Comparison of ENCODE assay signal across 1 cellular context in the genomic region with DNA sequence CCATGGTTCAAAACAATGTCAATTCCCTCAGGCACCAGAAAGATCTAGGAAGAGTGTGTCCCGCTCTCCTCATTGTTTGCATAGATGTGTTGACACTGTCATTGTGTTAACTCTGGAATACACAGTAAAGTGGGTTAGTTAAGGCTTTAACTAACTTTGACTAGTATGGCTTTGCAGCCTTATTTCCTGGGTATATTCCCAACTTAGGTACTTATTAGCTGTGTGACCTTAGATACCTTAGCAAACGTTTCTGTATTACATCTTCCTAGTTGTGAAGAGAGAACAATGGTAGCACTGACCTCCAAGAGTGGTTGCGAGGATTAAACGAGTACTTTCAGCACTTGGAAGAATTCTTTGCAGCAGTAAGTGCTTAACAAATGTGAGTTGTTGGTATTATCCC.
TF ChIP-seq lines count a peak whose summit lies in the region.

No MANE protein-coding gene starts in this region.

TF ChIP-seq in IMR-90, 13 proteins besides CTCF, POLR2A, EP300 and RAD21:
- TF ChIP-seq SMC3 (IDR thresholded peaks at IDR 0.05; ENCODE audit: low read depth, low read length) = no peak
- TF ChIP-seq MAZ (IDR thresholded peaks at IDR 0.05; ENCODE audit: borderline replicate concordance, low read depth, low read length) = no peak
- no peak for TF ChIP-seq RFX5 (IDR thresholded peaks at IDR 0.05; ENCODE audit: low read depth, low read length)
- TF ChIP-seq, protein P1, sequence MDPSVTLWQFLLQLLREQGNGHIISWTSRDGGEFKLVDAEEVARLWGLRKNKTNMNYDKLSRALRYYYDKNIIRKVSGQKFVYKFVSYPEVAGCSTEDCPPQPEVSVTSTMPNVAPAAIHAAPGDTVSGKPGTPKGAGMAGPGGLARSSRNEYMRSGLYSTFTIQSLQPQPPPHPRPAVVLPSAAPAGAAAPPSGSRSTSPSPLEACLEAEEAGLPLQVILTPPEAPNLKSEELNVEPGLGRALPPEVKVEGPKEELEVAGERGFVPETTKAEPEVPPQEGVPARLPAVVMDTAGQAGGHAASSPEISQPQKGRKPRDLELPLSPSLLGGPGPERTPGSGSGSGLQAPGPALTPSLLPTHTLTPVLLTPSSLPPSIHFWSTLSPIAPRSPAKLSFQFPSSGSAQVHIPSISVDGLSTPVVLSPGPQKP (IDR thresholded peaks at IDR 0.05; ENCODE audit: borderline replicate concordance, low read depth, low read length) = no peak
- no peak for TF ChIP-seq FOS (IDR thresholded peaks at IDR 0.05; ENCODE audit: low read depth, low read length)
TF ChIP-seq in IMR-90: peak in this region for 0.
